1 cellular context compared by ENCODE assay signal in the genomic region with DNA sequence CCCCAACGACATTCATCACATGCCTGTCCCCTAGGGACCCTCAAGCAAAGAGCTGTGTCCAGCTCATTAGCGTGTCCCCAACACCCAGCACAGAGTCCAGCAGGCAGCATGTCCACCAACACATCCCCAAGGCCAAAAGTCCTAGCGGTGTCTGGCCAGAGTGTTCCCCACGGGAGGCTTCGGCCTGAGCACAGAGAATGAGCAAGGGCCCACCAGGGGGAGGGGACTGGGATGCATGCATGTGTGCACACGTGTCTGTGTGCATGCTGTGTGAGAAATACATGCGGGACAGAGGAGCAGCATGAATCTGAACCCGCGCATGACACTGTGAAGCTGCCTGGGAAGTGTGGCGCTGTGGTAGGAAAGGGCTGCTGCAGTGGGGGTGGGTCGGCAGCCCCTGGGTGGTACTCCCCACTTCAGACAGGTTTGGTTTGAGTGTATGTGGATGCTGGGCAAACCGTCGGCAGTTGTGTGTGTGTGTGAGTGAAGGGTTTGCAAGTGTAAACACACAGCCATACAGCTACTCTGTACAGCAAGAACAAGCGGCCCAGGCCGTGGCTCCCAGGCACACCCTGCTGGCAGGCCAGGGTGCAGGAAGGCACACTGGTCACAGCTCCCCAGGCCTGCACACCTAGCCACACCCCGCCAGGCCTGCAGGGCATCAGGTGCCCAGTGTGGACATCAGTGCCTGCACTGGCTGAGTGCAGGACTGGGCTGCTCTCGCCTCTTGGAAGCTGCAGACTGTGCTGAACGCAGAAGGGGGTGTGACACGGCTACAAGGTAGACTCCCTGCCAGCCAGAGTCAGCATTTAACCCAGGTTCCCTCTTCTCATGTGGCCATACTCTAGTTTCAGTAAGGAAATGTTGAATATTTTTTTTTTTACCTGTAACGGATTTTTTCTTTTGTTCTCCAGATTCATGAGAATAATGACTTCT.
TF ChIP-seq lines count a peak whose summit lies in the region.

No MANE protein-coding gene starts in this region.

TF ChIP-seq in H1, 55 proteins besides CTCF, POLR2A, EP300 and RAD21:
- TF ChIP-seq TAF1 (IDR thresholded peaks at IDR 0.05; ENCODE audit: low read depth, low read length) (no peak), NRF1 (IDR thresholded peaks at IDR 0.05; ENCODE audit: low read depth, low read length) (no peak), BRCA1 (IDR thresholded peaks at IDR 0.05; ENCODE audit: low read depth, low read length) (no peak), FOSL1 (IDR thresholded peaks at IDR 0.05; ENCODE audit: insufficient read depth, low read depth, low read length) (no peak), SP2 (IDR thresholded peaks at IDR 0.05; ENCODE audit: low read length) (no peak), BCL11A (IDR thresholded peaks at IDR 0.05; ENCODE audit: low read depth in 2 of 2, low read length in 2 of 2) (no peak), EGR1 (IDR thresholded peaks at IDR 0.05; ENCODE audit: borderline replicate concordance, low read depth, low read length) (no peak), EZH2 (IDR thresholded peaks at IDR 0.05; ENCODE audit: low read depth, low read length, severe bottlenecking) (no peak), PHF8 (conservative IDR thresholded peaks at IDR 0.05; ENCODE audit: low read depth, low read length) (no peak), CEBPB (IDR thresholded peaks at IDR 0.05; ENCODE audit: low read depth, low read length) (no peak), CBX5 (IDR thresholded peaks at IDR 0.05; ENCODE audit: low read depth, low read length) (no peak), HDAC2 (IDR thresholded peaks at IDR 0.05; ENCODE audit: borderline replicate concordance in 1 of 2, low read depth in 2 of 2, low read length in 2 of 2) (no peak), SIN3A (conservative IDR thresholded peaks at IDR 0.05 in 1 of 2, IDR thresholded peaks at IDR 0.05 in 1 of 2; ENCODE audit: low read depth in 1 of 2, low read length in 2 of 2) (no peak), RBBP5 (IDR thresholded peaks at IDR 0.05; ENCODE audit: borderline replicate concordance, low read depth, low read length) (no peak), SP1 (IDR thresholded peaks at IDR 0.05; ENCODE audit: low read depth, low read length) (no peak)
- TF ChIP-seq, protein P1, sequence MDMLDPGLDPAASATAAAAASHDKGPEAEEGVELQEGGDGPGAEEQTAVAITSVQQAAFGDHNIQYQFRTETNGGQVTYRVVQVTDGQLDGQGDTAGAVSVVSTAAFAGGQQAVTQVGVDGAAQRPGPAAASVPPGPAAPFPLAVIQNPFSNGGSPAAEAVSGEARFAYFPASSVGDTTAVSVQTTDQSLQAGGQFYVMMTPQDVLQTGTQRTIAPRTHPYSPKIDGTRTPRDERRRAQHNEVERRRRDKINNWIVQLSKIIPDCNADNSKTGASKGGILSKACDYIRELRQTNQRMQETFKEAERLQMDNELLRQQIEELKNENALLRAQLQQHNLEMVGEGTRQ (IDR thresholded peaks at IDR 0.05; ENCODE audit: low read length), result no peak
- TF ChIP-seq, protein P2, sequence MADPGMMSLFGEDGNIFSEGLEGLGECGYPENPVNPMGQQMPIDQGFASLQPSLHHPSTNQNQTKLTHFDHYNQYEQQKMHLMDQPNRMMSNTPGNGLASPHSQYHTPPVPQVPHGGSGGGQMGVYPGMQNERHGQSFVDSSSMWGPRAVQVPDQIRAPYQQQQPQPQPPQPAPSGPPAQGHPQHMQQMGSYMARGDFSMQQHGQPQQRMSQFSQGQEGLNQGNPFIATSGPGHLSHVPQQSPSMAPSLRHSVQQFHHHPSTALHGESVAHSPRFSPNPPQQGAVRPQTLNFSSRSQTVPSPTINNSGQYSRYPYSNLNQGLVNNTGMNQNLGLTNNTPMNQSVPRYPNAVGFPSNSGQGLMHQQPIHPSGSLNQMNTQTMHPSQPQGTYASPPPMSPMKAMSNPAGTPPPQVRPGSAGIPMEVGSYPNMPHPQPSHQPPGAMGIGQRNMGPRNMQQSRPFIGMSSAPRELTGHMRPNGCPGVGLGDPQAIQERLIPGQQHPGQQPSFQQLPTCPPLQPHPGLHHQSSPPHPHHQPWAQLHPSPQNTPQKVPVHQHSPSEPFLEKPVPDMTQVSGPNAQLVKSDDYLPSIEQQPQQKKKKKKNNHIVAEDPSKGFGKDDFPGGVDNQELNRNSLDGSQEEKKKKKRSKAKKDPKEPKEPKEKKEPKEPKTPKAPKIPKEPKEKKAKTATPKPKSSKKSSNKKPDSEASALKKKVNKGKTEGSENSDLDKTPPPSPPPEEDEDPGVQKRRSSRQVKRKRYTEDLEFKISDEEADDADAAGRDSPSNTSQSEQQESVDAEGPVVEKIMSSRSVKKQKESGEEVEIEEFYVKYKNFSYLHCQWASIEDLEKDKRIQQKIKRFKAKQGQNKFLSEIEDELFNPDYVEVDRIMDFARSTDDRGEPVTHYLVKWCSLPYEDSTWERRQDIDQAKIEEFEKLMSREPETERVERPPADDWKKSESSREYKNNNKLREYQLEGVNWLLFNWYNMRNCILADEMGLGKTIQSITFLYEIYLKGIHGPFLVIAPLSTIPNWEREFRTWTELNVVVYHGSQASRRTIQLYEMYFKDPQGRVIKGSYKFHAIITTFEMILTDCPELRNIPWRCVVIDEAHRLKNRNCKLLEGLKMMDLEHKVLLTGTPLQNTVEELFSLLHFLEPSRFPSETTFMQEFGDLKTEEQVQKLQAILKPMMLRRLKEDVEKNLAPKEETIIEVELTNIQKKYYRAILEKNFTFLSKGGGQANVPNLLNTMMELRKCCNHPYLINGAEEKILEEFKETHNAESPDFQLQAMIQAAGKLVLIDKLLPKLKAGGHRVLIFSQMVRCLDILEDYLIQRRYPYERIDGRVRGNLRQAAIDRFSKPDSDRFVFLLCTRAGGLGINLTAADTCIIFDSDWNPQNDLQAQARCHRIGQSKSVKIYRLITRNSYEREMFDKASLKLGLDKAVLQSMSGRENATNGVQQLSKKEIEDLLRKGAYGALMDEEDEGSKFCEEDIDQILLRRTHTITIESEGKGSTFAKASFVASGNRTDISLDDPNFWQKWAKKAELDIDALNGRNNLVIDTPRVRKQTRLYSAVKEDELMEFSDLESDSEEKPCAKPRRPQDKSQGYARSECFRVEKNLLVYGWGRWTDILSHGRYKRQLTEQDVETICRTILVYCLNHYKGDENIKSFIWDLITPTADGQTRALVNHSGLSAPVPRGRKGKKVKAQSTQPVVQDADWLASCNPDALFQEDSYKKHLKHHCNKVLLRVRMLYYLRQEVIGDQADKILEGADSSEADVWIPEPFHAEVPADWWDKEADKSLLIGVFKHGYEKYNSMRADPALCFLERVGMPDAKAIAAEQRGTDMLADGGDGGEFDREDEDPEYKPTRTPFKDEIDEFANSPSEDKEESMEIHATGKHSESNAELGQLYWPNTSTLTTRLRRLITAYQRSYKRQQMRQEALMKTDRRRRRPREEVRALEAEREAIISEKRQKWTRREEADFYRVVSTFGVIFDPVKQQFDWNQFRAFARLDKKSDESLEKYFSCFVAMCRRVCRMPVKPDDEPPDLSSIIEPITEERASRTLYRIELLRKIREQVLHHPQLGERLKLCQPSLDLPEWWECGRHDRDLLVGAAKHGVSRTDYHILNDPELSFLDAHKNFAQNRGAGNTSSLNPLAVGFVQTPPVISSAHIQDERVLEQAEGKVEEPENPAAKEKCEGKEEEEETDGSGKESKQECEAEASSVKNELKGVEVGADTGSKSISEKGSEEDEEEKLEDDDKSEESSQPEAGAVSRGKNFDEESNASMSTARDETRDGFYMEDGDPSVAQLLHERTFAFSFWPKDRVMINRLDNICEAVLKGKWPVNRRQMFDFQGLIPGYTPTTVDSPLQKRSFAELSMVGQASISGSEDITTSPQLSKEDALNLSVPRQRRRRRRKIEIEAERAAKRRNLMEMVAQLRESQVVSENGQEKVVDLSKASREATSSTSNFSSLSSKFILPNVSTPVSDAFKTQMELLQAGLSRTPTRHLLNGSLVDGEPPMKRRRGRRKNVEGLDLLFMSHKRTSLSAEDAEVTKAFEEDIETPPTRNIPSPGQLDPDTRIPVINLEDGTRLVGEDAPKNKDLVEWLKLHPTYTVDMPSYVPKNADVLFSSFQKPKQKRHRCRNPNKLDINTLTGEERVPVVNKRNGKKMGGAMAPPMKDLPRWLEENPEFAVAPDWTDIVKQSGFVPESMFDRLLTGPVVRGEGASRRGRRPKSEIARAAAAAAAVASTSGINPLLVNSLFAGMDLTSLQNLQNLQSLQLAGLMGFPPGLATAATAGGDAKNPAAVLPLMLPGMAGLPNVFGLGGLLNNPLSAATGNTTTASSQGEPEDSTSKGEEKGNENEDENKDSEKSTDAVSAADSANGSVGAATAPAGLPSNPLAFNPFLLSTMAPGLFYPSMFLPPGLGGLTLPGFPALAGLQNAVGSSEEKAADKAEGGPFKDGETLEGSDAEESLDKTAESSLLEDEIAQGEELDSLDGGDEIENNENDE (IDR thresholded peaks at IDR 0.05; ENCODE audit: insufficient replicate concordance, low read length), result no peak
